In the genomic region with DNA sequence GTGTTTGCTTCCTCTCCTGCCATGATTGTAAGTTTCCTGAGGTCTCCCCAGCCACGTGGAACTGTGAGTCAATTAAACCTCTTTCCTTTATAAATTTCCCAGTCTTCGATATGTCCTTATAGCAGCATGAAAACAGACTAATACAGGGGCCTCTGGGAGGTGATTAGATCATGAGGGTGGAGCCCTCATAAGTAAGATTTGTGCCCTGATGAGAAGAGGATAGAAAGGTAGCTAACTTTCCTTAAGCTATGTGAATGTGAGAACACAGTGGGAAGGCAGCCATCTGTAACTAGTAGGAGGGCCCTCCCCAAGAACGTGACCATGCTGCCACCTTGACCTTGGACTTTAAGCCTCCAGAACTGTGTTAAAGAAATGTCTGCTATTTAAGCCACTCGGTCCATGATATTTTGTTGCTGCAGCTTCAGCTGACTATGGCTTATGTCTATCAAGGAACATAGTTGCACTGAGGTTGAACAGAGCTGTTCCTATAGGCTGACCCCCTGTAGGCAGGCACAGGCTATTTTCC, we compare ENCODE assay signal across 32 cellular contexts.
"Had no signal": no experiment of that assay in that cellular context is flagged by ENCODE, and none has a peak within 500 bp of the region (broad histone marks: within the 10 kb centered on the region; RNA-seq: fewer than 3 reads in every experiment).

No MANE protein-coding gene starts in this region.

- DNase-seq: activated B cell treated with CpG ODN at 0.5 μM for 24 hours; activated CD4-positive, alpha-beta memory T cell treated with anti-CD3 and anti-CD28 coated beads for 36 hours; activated CD4-positive, alpha-beta T cell treated with anti-CD3 and anti-CD28 coated beads for 4 hours; activated CD4-positive, alpha-beta T cell treated with anti-CD3 and anti-CD28 coated beads, Interleukin-2, amount 10 ng/mL, durations not matched to agents 24 days and 14 days; activated CD4-positive, alpha-beta T cell treated with anti-CD3 and anti-CD28 coated beads, Interleukin-2, amount 50 U/mL, for 1 hour; activated CD4-positive, alpha-beta T cell treated with anti-CD3 and anti-CD28 coated beads, Interleukin-2, amount 50 U/mL, for 4 hours; activated CD4-positive, CD25-positive, alpha-beta regulatory T cell treated with anti-CD3 and anti-CD28 coated beads, Interleukin-2, amount 50 U/mL, for 72 hours; activated CD8-positive, alpha-beta memory T cell treated with anti-CD3 and anti-CD28 coated beads, Interleukin-2, amount 50 U/mL, for 4 hours; activated CD8-positive, alpha-beta T cell treated with anti-CD3 and anti-CD28 coated beads for 36 hours; activated effector memory CD4-positive, alpha-beta T cell treated with anti-CD3 and anti-CD28 coated beads, Interleukin-2, amount 50 U/mL, for 16 hours; activated gamma-delta T cell treated with Interleukin-2 at 50 U/mL for 16 hours; activated naive CD4-positive, alpha-beta T cell; activated naive CD4-positive, alpha-beta T cell treated with anti-CD3 and anti-CD28 coated beads, Interleukin-2, amount 10 ng/mL, durations not matched to agents 7 days and 5 days; activated naive CD8-positive, alpha-beta T cell treated with anti-CD3 and anti-CD28 coated beads, Interleukin-2, amount 10 ng/mL, durations not matched to agents 7 days and 5 days; activated naive CD8-positive, alpha-beta T cell treated with anti-CD3 and anti-CD28 coated beads, Interleukin-2, amount 50 U/mL, for 24 hours; activated T-cell treated with anti-CD3 and anti-CD28 coated beads for 4 hours; activated T-cell treated with anti-CD3 and anti-CD28 coated beads, Interleukin-2, amount 50 U/mL, for 1 hour; activated T-cell treated with anti-CD3 and anti-CD28 coated beads, Interleukin-2, amount 50 U/mL, for 4 hours; activated T-cell treated with anti-CD3 and anti-CD28 coated beads, Interleukin-2, amount 50 U/mL, for 72 hours; amygdala; anterior cingulate cortex; caudate nucleus; cerebellar nuclear complex; T-helper 1 cell; T-helper 2 cell; T-helper 9 cell had no signal

- H3K9me3 ChIP-seq: ascending aorta had no signal

- ATAC-seq: activated CD8-positive, alpha-beta T cell treated with anti-CD3 and anti-CD28 coated beads for 36 hours; activated naive CD8-positive, alpha-beta T cell treated with anti-CD3 and anti-CD28 coated beads, Interleukin-2, amount 50 U/mL, for 24 hours; activated T-cell treated with anti-CD3 and anti-CD28 coated beads, Interleukin-2, amount 50 U/mL, for 4 hours; activated T-cell treated with anti-CD3 and anti-CD28 coated beads, Interleukin-2, amount 50 U/mL, for 72 hours; activated T-helper 17 cell treated with anti-CD3 and anti-CD28 coated beads, Interleukin-2, amount 50 U/mL, for 72 hours had no signal

- H3K27ac ChIP-seq: ascending aorta, cardiac muscle cell, VCaP had no signal

- FAIRE-seq: bronchial epithelial cell, TTC549 had no signal

- H3K27me3 ChIP-seq: ascending aorta, cardiac muscle cell had no signal

- H3K36me3 ChIP-seq: ascending aorta, cardiac muscle cell had no signal

- H3K4me3 ChIP-seq: ascending aorta, cardiac muscle cell had no signal
